14 cellular contexts compared by ENCODE assay signal in the genomic region with DNA sequence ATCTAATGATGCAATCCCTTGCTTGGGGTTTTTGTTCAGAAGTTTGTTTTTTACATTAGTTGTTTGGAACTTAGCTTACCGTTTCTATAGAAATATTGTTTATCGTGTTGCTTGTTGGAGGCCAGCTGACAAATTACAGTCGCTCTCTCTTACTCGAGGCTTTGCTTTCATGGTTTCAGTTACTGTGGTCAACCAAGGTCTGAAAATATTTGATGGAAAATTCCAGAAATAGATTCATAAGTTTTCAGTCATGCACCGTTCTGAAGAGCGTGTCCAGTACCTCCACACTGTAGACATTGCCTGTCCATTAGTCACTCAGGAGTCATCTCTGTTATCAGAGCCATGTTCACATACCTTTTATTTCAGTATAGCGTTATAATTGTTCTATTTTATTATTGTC. TPM values are rescaled to one million over a fixed set of nuclear protein-coding genes. Genes with fewer than 3 reads are reported as not detected.
DNase-seq lines count a peak whose midpoint lies in the region; ATAC-seq, FAIRE-seq and TF ChIP-seq lines count a peak whose summit lies in the region.
"Had no signal": no experiment of that assay in that cellular context is flagged by ENCODE, and none has a peak within 500 bp of the region (broad histone marks: within the 10 kb centered on the region; RNA-seq: fewer than 3 reads in every experiment).

No MANE protein-coding gene starts in this region.

- DNase-seq in Daoy (ENCODE audit: low read depth), result peak; percentile 17
- DNase-seq in HPDE6-E6E7 (ENCODE audit: extremely low spot score), result peak; percentile 66
- no peak for DNase-seq in K562 (ENCODE audit: extremely low read depth in 1 of 4, low spot score in 3 of 4)
- DNase-seq in osteoblast (ENCODE audit: insufficient read length, low spot score, missing footprints), result peak; percentile 76
- no peak for DNase-seq in tibial artery
- DNase-seq in posterior vena cava (ENCODE audit: low spot score), result no peak
- DNase-seq in GOT3 (lab: John Stamatoyannopoulos, UW), result no peak
- DNase-seq: activated effector memory CD4-positive, alpha-beta T cell treated with Interleukin-2 at 50 U/mL for 16 hours; hypothalamus; MM.1S; naive B cell; stimulated activated CD4-positive, alpha-beta T cell treated with anti-CD3 and anti-CD28 coated beads, Interleukin-15, amount 100 ng/mL, for 24 hours had no signal

- no peak overlapping the region for H3K27ac ChIP-seq in K562 (ENCODE audit: extremely low read depth, low read depth, low read length)
- peak overlapping the region; percentile 82 for H3K27ac ChIP-seq in osteoblast (ENCODE audit: low read depth, low read length)
- H3K27ac ChIP-seq in tibial artery, result no peak overlapping the region
- H3K27ac ChIP-seq: coronary artery had no signal

- H3K4me2 ChIP-seq in K562 (ENCODE audit: insufficient read depth, low read length) (no peak overlapping the region), osteoblast (ENCODE audit: insufficient read depth, low read length) (peak overlapping the region; percentile 5)

- H3K9me1 ChIP-seq in K562 (ENCODE audit: control insufficient read depth, insufficient read depth, low read length), result no peaks in the 10 kb centered on the region

- CTCF ChIA-PET in K562 (lab: Yijun Ruan, JAX; ENCODE audit: low intra/inter-chr PET ratio), result interaction anchor here (0.6 kb wide), 1 partner anchor 14 kb away, joined by 3 read pairs; no protein-coding TSS in a partner anchor

- H3K27me3 ChIP-seq in K562 (ENCODE audit: control insufficient read depth in 2 of 2, insufficient read depth in 2 of 2, low read length in 2 of 2) (no peaks in the 10 kb centered on the region), osteoblast (ENCODE audit: insufficient read depth, low read length) (no peaks in the 10 kb centered on the region), tibial artery (no peaks in the 10 kb centered on the region)

- POLR2A ChIA-PET in K562 (lab: Yijun Ruan, JAX), result no interaction called here

- H3K9me3 ChIP-seq in K562 (replicated peaks; ENCODE audit: control insufficient read depth, insufficient read depth, low read depth, low read length) (no peaks in the 10 kb centered on the region), osteoblast (ENCODE audit: low read depth, low read length) (no peaks in the 10 kb centered on the region), tibial artery (no peaks in the 10 kb centered on the region)

- TF ChIP-seq RAD21 in K562 (CRISPR knock-in tag; conservative IDR thresholded peaks at IDR 0.05 in 1 of 2, IDR thresholded peaks at IDR 0.05 in 1 of 2), result no peak

- in situ Hi-C loops in K562 (cut with MboI), result no loop called here

- no peak for FAIRE-seq in K562 (lab: Jason Lieb, UNC)

- intact Hi-C loops in K562 (cut with micrococcal nuclease) (no loop called here), tibial artery (cut with DNase I; ENCODE audit: low total_unique reads) (no loop called here), posterior vena cava (cut with DNase I) (no loop called here)

- WGBS in K562 (ENCODE audit: insufficient coverage, low coverage, missing lambda C conversion rate), result 90% methylated on average over 7 of the region's 7 CpGs

- TF ChIP-seq CTCF in K562 (IDR thresholded peaks at IDR 0.05 in 2 of 3, conservative IDR thresholded peaks at IDR 0.05 in 1 of 3; ENCODE audit: insufficient read depth in 2 of 3, low read depth in 1 of 3, low read length in 3 of 3) (no peak), osteoblast (IDR thresholded peaks at IDR 0.05; ENCODE audit: extremely low read depth, low read depth, low read length) (no peak), tibial artery (IDR thresholded peaks at IDR 0.05) (no peak)

- no peak for TF ChIP-seq EP300 in K562 (IDR thresholded peaks at IDR 0.05; ENCODE audit: low read length)

- H3K9ac ChIP-seq in K562 (ENCODE audit: insufficient read depth in 1 of 2, low read depth in 2 of 2, low read length in 2 of 2), result no peak overlapping the region

- H3K4me1 ChIP-seq in K562 (replicated peaks in 1 of 2; ENCODE audit: control insufficient read depth in 2 of 2, insufficient read depth in 2 of 2, low read length in 2 of 2) (no peaks in the 10 kb centered on the region), osteoblast (ENCODE audit: insufficient read depth, low read length) (peaks cover 9% of the 10 kb centered on the region), tibial artery (no peaks in the 10 kb centered on the region)

- H3K4me3 ChIP-seq in K562 (no peak overlapping the region), osteoblast (ENCODE audit: insufficient read depth, low read length) (no peak overlapping the region), tibial artery (no peak overlapping the region)
- H3K4me3 ChIP-seq: coronary artery had no signal

- H3K79me2 ChIP-seq in K562 (ENCODE audit: control insufficient read depth, insufficient read depth, low read length), result no peaks in the 10 kb centered on the region
- no peaks in the 10 kb centered on the region for H3K79me2 ChIP-seq in osteoblast (ENCODE audit: insufficient read depth, low read length)

- no peak for ATAC-seq in K562
- ATAC-seq in GM21390 (IDR thresholded peaks at IDR 0.05; ENCODE audit: unreplicated experiment), result no peak

- no peak for TF ChIP-seq POLR2A in K562 (conservative IDR thresholded peaks at IDR 0.05)

- H4K20me1 ChIP-seq in K562 (replicated peaks; ENCODE audit: control insufficient read depth, insufficient read depth, low read length), result 0 out of 2 replicates have a peak, but pooled peaks cover 2% of the 10 kb centered on the region
- H4K20me1 ChIP-seq in osteoblast (ENCODE audit: insufficient read depth, low read length), result no peaks in the 10 kb centered on the region

- H3K36me3 ChIP-seq in K562 (ENCODE audit: control insufficient read depth, insufficient read depth, low read length), result peaks cover 63% of the 10 kb centered on the region; the same call in 2 of the 3 replicates
- H3K36me3 ChIP-seq in osteoblast (ENCODE audit: insufficient read depth, low read length), result peaks cover 18% of the 10 kb centered on the region
- peaks cover 19 to 69% (median 49%) of the 10 kb centered on the region in 3 donors for H3K36me3 ChIP-seq in tibial artery

- no TSS peak for BruUV-seq in K562 (replicated peaks; lab: Mats Ljungman, UMichigan)

- H2AFZ ChIP-seq in K562 (ENCODE audit: low read depth, low read length) (no peak overlapping the region), osteoblast (ENCODE audit: low read length) (no peak overlapping the region)

TF ChIP-seq in K562, 482 proteins besides CTCF, POLR2A, EP300 and RAD21:
- TF ChIP-seq ATF3 (IDR thresholded peaks at IDR 0.05), result 0 out of 2 replicates have a peak, but pooled peaks have one; percentile 20
- no peak for TF ChIP-seq ATF3 (CRISPR knock-in tag; conservative IDR thresholded peaks at IDR 0.05)
- no peak for TF ChIP-seq AFF4 (CRISPR knock-in tag; IDR thresholded peaks at IDR 0.05)
TF ChIP-seq in K562: peak in this region for 1.

RNA-seq across cellular contexts. Expression of gene DEK, which starts 47.9 kb away (rescaled TPM):
- total RNA-seq in Daoy (2014; rRNA removed; shearing (Covaris generic)), result 320 and 481 TPM in 2 replicates
- total RNA-seq in K562 (2011; cell fraction: chromatin; rRNA removed; ENCODE audit: low replicate concordance), result 21.2 and 110 TPM in 2 replicates
- 20.5 and 22.8 TPM in 2 replicates for total RNA-seq in K562 (2011; cell fraction: nucleolus; rRNA removed)
- 31.5 and 48.7 TPM in 2 replicates for total RNA-seq in K562 (2011; cell fraction: nucleoplasm; rRNA removed)
- total RNA-seq in K562 (2014; rRNA removed) (284 and 338 TPM in 2 replicates), K562 (2014; rRNA removed; fragmentation: Illumina TruSeq; extraction: Trizol) (239 and 276 TPM in 2 replicates), K562 (2015; rRNA removed; fragmentation: Illumina TruSeq; extraction: Trizol) (293 and 306 TPM in 2 replicates), K562 (2021) (171 and 181 TPM in 2 replicates), osteoblast (102 and 113 TPM in 2 replicates), posterior vena cava (10 to 100 TPM; 54.6 to 79.3 TPM)
- polyA plus RNA-seq in K562 (2011; rRNA removed) (104 and 155 TPM in 2 replicates), K562 (2014; fragmentation: Illumina TruSeq; extraction: Trizol) (205 and 279 TPM in 2 replicates), K562 (2014; fragmentation: Nextera tagmentation; extraction: Ambion mirVana) (10 to 100 TPM; 82.3 to 87.3 TPM), K562 (2014; rRNA removed) (160 and 184 TPM in 2 replicates)
- polyA plus RNA-seq in K562 (2011; cell fraction: cytosol; rRNA removed), result 17.2 and 34.6 TPM in 2 replicates
- polyA plus RNA-seq in K562 (2011; cell fraction: nucleus; rRNA removed), result 25.4 and 30.2 TPM in 2 replicates
- 131 and 141 TPM in 2 replicates for polyA plus RNA-seq in K562 (2012)
- polyA minus RNA-seq in K562 (2011; rRNA and poly(A)+ RNA removed), result 72.9 and 76.0 TPM in 2 replicates
- 70.9 and 74.1 TPM in 2 replicates for polyA minus RNA-seq in K562 (2011; cell fraction: cytosol; rRNA and poly(A)+ RNA removed)
- 34.7 and 48.3 TPM in 2 replicates for polyA minus RNA-seq in K562 (2011; cell fraction: nucleus; rRNA and poly(A)+ RNA removed)

Comparison
In these comparisons a context has a peak if more than half of its experiments do, and no peak if none do; other contexts are left out.
1. DNase-seq: peak in Daoy (single experiment), HPDE6-E6E7 (single experiment) and osteoblast (single experiment); none in K562 (0 of 4), tibial artery (0 of 2), posterior vena cava (single experiment) and GOT3 (single experiment).